Comparison of ENCODE assay signal across 8 cellular contexts in the genomic region with DNA sequence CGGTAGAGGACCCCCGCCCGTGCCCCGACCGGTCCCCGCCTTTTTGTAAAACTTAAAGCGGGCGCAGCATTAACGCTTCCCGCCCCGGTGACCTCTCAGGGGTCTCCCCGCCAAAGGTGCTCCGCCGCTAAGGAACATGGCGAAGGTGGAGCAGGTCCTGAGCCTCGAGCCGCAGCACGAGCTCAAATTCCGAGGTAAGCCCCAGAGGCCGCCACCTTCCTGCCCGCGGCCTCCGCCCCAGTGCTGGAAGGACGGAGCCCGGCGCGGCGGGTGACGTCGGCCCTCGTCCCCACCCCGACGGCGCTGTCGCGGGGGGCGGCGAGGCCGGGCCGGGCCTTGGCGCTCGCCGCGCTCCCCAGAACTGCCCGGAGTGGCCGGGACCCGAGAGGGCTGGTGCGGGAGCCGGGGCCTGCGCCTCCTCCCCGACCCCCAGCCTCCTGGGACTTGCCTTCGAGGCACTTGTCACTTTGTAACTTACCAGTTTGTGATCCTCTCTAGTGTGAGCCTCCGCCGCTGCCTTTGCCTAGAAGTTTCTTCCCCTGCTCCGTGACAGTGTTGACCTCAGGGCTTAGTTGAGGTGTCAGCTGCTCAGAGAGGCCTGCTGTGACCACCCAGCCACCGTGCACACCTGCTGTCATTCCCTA. TPM values are rescaled to one million over a fixed set of nuclear protein-coding genes. Genes with fewer than 3 reads are reported as not detected.
DNase-seq lines count a peak whose midpoint lies in the region; ATAC-seq and TF ChIP-seq lines count a peak whose summit lies in the region.

No MANE protein-coding gene starts in this region.

- H3K4me1 ChIP-seq in BLaER1: peaks cover 22% of the 10 kb centered on the region
- H3K4me1 ChIP-seq in Peyer's patch: peaks cover 0 to 41% (median 12%) of the 10 kb centered on the region in 4 donors

- peaks cover 42% of the 10 kb centered on the region for H3K4me1 Mint-ChIP-seq in chondrocyte (ENCODE audit: low read depth)

- H3K9me3 ChIP-seq in BLaER1 (no peaks in the 10 kb centered on the region; the same call in 1 of the 2 replicates), Peyer's patch (no peaks in the 10 kb centered on the region)

- H3K4me3 ChIP-seq in BLaER1 (peak overlapping the region; percentile 93), Peyer's patch (peak overlapping the region; percentile 69 to 97 (median 82)), lower leg skin (ENCODE audit: low read depth, poor library complexity, severe bottlenecking) (peak overlapping the region; percentile 85)

- ATAC-seq in GM18867 (IDR thresholded peaks at IDR 0.05; ENCODE audit: unreplicated experiment): peak; percentile 37
- peak; percentile 17 for ATAC-seq in HG03045 (IDR thresholded peaks at IDR 0.05; ENCODE audit: unreplicated experiment)
- ATAC-seq in stimulated activated naive CD8-positive, alpha-beta T cell treated with anti-CD3 and anti-CD28 coated beads, Interleukin-15, Interleukin-2, amounts not matched to agents 100 U/mL and 50 U/mL, for 24 hours: peak; percentile 32
- no peak for ATAC-seq in HG03469 (IDR thresholded peaks at IDR 0.05; ENCODE audit: unreplicated experiment)

- DNase-seq in Peyer's patch: no peak
- no peak for DNase-seq in chondrocyte (ENCODE audit: low spot score)
- DNase-seq in lower leg skin (ENCODE audit: low spot score in 2 of 2): no peak
- DNase-seq in stimulated activated naive CD8-positive, alpha-beta T cell treated with anti-CD3 and anti-CD28 coated beads, Interleukin-15, Interleukin-2, amounts not matched to agents 100 U/mL and 50 U/mL, for 24 hours: no peak

- H3K4me2 ChIP-seq in BLaER1: peak overlapping the region; percentile 90

- H3K9ac ChIP-seq in BLaER1: peak overlapping the region; percentile 97

- H3K27me3 Mint-ChIP-seq in chondrocyte (ENCODE audit: low read depth): no peaks in the 10 kb centered on the region

- peaks cover 51% of the 10 kb centered on the region for H4K20me1 ChIP-seq in BLaER1

- peaks cover 43% of the 10 kb centered on the region for H3K36me3 ChIP-seq in BLaER1
- H3K36me3 ChIP-seq in Peyer's patch: no peaks in the 10 kb centered on the region

- H3K36me3 Mint-ChIP-seq in chondrocyte (ENCODE audit: low read depth): no peaks in the 10 kb centered on the region

- WGBS in lower leg skin, 2 donors: 1 to 3% methylated on average over 6 to 12 of the region's 56 CpGs

- H3K27ac ChIP-seq in BLaER1: peak overlapping the region; percentile 95
- peak overlapping the region; percentile 92 to 97 (median 96) for H3K27ac ChIP-seq in Peyer's patch

- TF ChIP-seq CTCF in Peyer's patch (IDR thresholded peaks at IDR 0.05) (no peak), chondrocyte (IDR thresholded peaks at IDR 0.05) (no peak), lower leg skin (IDR thresholded peaks at IDR 0.05) (no peak)

- H3K4me3 Mint-ChIP-seq in chondrocyte (ENCODE audit: unreplicated experiment): peak overlapping the region; percentile 83

- peaks cover 4% of the 10 kb centered on the region for H3K9me3 Mint-ChIP-seq in chondrocyte (ENCODE audit: low read depth)

- TF ChIP-seq POLR2A in Peyer's patch (IDR thresholded peaks at IDR 0.05) (no peak), lower leg skin (IDR thresholded peaks at IDR 0.05) (no peak)

- intact Hi-C loops in lower leg skin (cut with DNase I; ENCODE audit: low total_unique reads): no loop called here

- H3K27me3 ChIP-seq in BLaER1 (no peaks in the 10 kb centered on the region), Peyer's patch (no peaks in the 10 kb centered on the region)

- peak overlapping the region; percentile 94 for H3K27ac Mint-ChIP-seq in chondrocyte (ENCODE audit: unreplicated experiment)

RNA-seq across cellular contexts. Expression of a gene that starts 0.4 kb away (rescaled TPM):
- 10 to 100 TPM; 24.6 to 30.8 (median 29.4) TPM for total RNA-seq in Peyer's patch
- total RNA-seq in chondrocyte: 48.2 to 55.3 TPM (median 53.3 TPM) in 3 replicates
- 10 to 100 TPM in 3 of 4 donors, 1 to 10 TPM in 1; 9.4 to 13.0 (median 11.0) TPM for total RNA-seq in lower leg skin
